1 cellular context compared by ENCODE assay signal in the genomic region with DNA sequence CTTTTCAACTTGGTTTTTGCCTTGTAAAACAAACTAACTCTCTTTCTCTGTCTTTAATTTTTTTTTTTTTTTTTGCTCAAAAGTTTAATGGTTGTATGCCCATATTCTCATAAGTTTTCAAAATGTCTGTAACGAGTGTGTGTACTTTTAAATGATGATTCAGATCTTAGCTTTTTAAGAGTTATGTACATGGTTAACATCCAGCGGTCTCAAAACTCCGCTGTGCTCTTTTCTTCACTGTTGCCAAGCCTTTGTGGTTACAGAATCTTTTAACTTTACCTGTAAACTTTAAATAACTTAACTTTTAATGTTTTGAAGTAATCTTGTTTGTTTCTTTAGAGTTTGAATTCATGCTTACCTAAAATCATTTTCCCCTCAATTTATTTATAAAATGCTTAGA.
TF ChIP-seq lines count a peak whose summit lies in the region.

No MANE protein-coding gene starts in this region.

TF ChIP-seq in IMR-90, 13 proteins besides CTCF, POLR2A, EP300 and RAD21 (continued from another document):
- TF ChIP-seq SMC3 (IDR thresholded peaks at IDR 0.05; ENCODE audit: low read depth, low read length) (no peak), USF2 (IDR thresholded peaks at IDR 0.05; ENCODE audit: low read depth, low read length) (no peak), MAZ (IDR thresholded peaks at IDR 0.05; ENCODE audit: borderline replicate concordance, low read depth, low read length) (no peak), CHD1 (IDR thresholded peaks at IDR 0.05; ENCODE audit: low read depth, low read length) (no peak), ELK1 (IDR thresholded peaks at IDR 0.05; ENCODE audit: borderline replicate concordance, low read depth, low read length) (no peak)
